Comparison of ENCODE assay signal across 8 cellular contexts in genomic region chr5:123610665-123611406, GRCh38.
DNase-seq lines count a peak whose midpoint lies in the region; ATAC-seq, FAIRE-seq and TF ChIP-seq lines count a peak whose summit lies in the region.

No MANE protein-coding gene starts in this region.

- H3K27ac ChIP-seq in AG04450 (ENCODE audit: low read depth, low read length) (no peak overlapping the region), VCaP (no peak overlapping the region)

- no peak overlapping the region for H3K4me3 Mint-ChIP-seq in HFFc6

- H3K9me3 Mint-ChIP-seq in HFFc6, result no peaks in the 10 kb centered on the region

- peak; percentile 96 for FAIRE-seq in G401.6 (lab: Jason Lieb, UNC)

- H3K4me3 ChIP-seq in AG04450 (ENCODE audit: low read depth, low read length) (no peak overlapping the region), fibroblast of villous mesenchyme (ENCODE audit: low read depth, low read length) (no peak overlapping the region)

- H3K9me3 ChIP-seq in AG04450 (ENCODE audit: control insufficient read depth, insufficient read depth, low read length), result no peaks in the 10 kb centered on the region

- ATAC-seq in omental fat pad (ENCODE audit: low FRiP score), result no peak

- H3K36me3 Mint-ChIP-seq in HFFc6 (ENCODE audit: low read depth), result no peaks in the 10 kb centered on the region

- TF ChIP-seq CTCF in AG04450 (IDR thresholded peaks at IDR 0.05; ENCODE audit: low read depth, low read length), result peak; percentile 99
- TF ChIP-seq CTCF in HFFc6 (IDR thresholded peaks at IDR 0.05), result peak; percentile 99
- peak; percentile 98 for TF ChIP-seq CTCF in VCaP (conservative IDR thresholded peaks at IDR 0.05)
- TF ChIP-seq CTCF in fibroblast of villous mesenchyme (IDR thresholded peaks at IDR 0.05; ENCODE audit: insufficient read depth, low read depth, low read length), result peak; percentile 94
- peak in 2 of 3 donors; percentile 29 to 51 for TF ChIP-seq CTCF in omental fat pad (IDR thresholded peaks at IDR 0.05)

- H3K4me1 Mint-ChIP-seq in HFFc6 (ENCODE audit: low read depth), result peaks cover 13% of the 10 kb centered on the region

- no peaks in the 10 kb centered on the region for H3K27me3 Mint-ChIP-seq in HFFc6 (ENCODE audit: insufficient read depth)

- DNase-seq in AG04450 (ENCODE audit: low read depth, low spot score) (peak; percentile 36), HFFc6 (peak; percentile 62), NCI-H1092 treated with DMSO at 0.1 percent for 48 hours (lab: John Stamatoyannopoulos, UW) (peak; percentile 26), fibroblast of villous mesenchyme (ENCODE audit: low read depth) (peak; percentile 78), omental fat pad (ENCODE audit: low spot score) (no peak), ecto neural progenitor cell (ENCODE audit: low spot score) (no peak)

- no peaks in the 10 kb centered on the region for H3K27me3 ChIP-seq in AG04450 (ENCODE audit: control insufficient read depth, insufficient read depth, low read length)

- POLR2A ChIA-PET in AG04450 (lab: Yijun Ruan, JAX), result interaction anchor here (1.1 to 2.5 kb wide), 2 partner anchors 99 to 188 kb away, joined by 7 to 10 read pairs; partner anchors contain the start of genes CEP120 and CSNK1G3

- CTCF ChIA-PET in AG04450 (lab: Charles Lee), result interaction anchor here (0.6 to 5.0 kb wide), 40 partner anchors 8 to 1111 kb away, joined by 3 to 82 read pairs (median 4); partner anchors contain the start of gene CEP120

- 0 out of 2 replicates have a peak overlapping the region, but pooled peaks have one; percentile 47 for H3K27ac Mint-ChIP-seq in HFFc6

Comparison
In these comparisons a context has a peak if more than half of its experiments do, and no peak if none do; other contexts are left out.
1. DNase-seq: peak in AG04450 (single experiment), HFFc6 (single experiment), NCI-H1092 treated with DMSO at 0.1 percent for 48 hours (single experiment) and fibroblast of villous mesenchyme (single experiment); none in omental fat pad (single experiment) and ecto neural progenitor cell (single experiment).
2. CTCF ChIP-seq: peak in every context shown above with its lines; median percentile 99 in AG04450; 99 in HFFc6; 98 in VCaP; 94 in fibroblast of villous mesenchyme; 40 in omental fat pad.